ENCODE assay signal across 11 cellular contexts in the genomic region with DNA sequence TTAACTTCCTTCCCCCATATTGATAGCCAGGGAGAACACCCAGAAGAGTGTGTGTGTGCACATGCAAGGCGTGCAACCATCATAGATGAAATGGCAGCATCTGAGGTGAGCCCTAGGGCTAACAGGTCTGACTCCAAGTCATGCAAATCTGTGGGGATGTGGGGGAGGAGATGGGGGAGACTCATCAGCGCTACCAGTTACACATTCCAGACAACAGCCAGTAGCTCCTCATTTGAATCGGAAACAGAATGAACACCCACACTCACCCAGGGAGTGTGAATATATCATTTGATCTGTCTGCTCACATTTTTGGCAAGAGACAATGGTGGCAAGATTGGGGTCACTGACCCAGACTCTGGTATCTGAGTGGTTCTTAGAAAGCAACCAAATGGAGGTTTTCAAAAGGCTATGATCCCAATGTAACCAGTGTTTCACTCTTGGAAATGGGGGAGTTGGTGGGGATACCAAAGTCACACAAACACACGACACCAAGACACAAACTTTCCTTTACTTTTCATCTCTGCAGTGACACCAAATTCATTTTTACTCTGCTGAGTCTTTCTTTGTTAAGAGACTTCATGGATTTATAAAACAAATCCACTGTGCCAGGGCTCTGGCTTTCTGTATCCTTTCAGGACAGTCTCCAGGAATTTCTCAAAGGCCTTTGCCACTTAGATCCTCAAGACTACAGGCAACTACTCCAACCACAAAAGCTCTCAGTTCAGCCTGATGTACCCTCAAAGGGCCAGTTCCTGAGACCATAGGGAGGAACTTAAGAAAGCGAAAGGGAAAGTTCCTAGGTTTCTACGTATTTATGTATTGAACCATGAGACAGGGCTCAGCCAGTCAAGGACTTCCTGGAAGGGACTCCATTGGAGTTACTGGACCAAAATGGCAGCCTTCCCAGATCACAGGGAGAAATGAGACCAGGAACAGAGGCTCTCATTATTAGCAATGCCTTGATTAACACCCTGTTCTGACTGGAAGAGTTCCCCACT. TPM values are rescaled to one million over a fixed set of nuclear protein-coding genes. Genes with fewer than 3 reads are reported as not detected.
DNase-seq lines count a peak whose midpoint lies in the region; ATAC-seq, FAIRE-seq and TF ChIP-seq lines count a peak whose summit lies in the region.
"Had no signal": no experiment of that assay in that cellular context is flagged by ENCODE, and none has a peak within 500 bp of the region (broad histone marks: within the 10 kb centered on the region; RNA-seq: fewer than 3 reads in every experiment).

No MANE protein-coding gene starts in this region.

- no peaks in the 10 kb centered on the region for H3K9me1 ChIP-seq in keratinocyte (ENCODE audit: control insufficient read depth, extremely low read depth, insufficient read depth, low read length)

- H3K27ac Mint-ChIP-seq in CD14-positive monocyte (peak overlapping the region in 6 of 7 donors; percentile 50 to 83 (median 71)), T-cell (no peak overlapping the region)
- H3K27ac Mint-ChIP-seq: CD8-positive, alpha-beta memory T cell had no signal

- H3K4me1 Mint-ChIP-seq in CD14-positive monocyte (peaks cover 37% of the 10 kb centered on the region), T-cell (peaks cover 17 to 25% (median 19%) of the 10 kb centered on the region in 3 donors)

- CTCF ChIA-PET in T-cell (lab: Charles Lee) = no interaction called here

- TF ChIP-seq CTCF in CD14-positive monocyte (IDR thresholded peaks at IDR 0.05) (no peak), keratinocyte (optimal IDR thresholded peaks at IDR 0.05 in 1 of 3, IDR thresholded peaks at IDR 0.05 in 1 of 3, conservative IDR thresholded peaks at IDR 0.05 in 1 of 3; ENCODE audit: extremely low read depth in 1 of 3, insufficient read depth in 2 of 3, low read length in 3 of 3) (no peak)

- H3K27me3 ChIP-seq in keratinocyte (ENCODE audit: control insufficient read depth, extremely low read depth, insufficient read depth, low read length) = no peaks in the 10 kb centered on the region

- ATAC-seq in GM21447 (IDR thresholded peaks at IDR 0.05; ENCODE audit: unreplicated experiment) = peak; percentile 58
- no peak for ATAC-seq in T-cell (replicated peaks in 1 of 4)
- ATAC-seq: naive thymus-derived CD8-positive, alpha-beta T cell had no signal

- H3K4me3 Mint-ChIP-seq in CD14-positive monocyte (peak overlapping the region; percentile 53 to 63), T-cell (peak overlapping the region; percentile 9 to 42 (median 31))

- H3K4me2 ChIP-seq in keratinocyte (ENCODE audit: control insufficient read depth, extremely low read depth, insufficient read depth, low read depth, low read length) = peak overlapping the region; percentile 84

- H3K9ac ChIP-seq in keratinocyte (ENCODE audit: control insufficient read depth, extremely low read depth, insufficient read depth, low read length) = peak overlapping the region; percentile 94

- peak overlapping the region; percentile 92 for H3K27ac ChIP-seq in keratinocyte (ENCODE audit: control insufficient read depth, insufficient read depth, low read length)

- H3K9me3 ChIP-seq in keratinocyte (ENCODE audit: control insufficient read depth, low read depth, low read length) = no peaks in the 10 kb centered on the region

- peaks cover 5% of the 10 kb centered on the region for H4K20me1 ChIP-seq in keratinocyte (ENCODE audit: control insufficient read depth, extremely low read depth, insufficient read depth, low read length)

- DNase-seq in CD14-positive monocyte (ENCODE audit: low spot score) (no peak), T-cell (no peak), keratinocyte (ENCODE audit: low read depth, low spot score) (no peak), iPS-NIHi7 (ENCODE audit: extremely low spot score) (no peak), NCI-H1105 (lab: John Stamatoyannopoulos, UW) (no peak)
- DNase-seq in stimulated activated CD4-positive, alpha-beta T cell treated with anti-CD3 and anti-CD28 coated beads, Interleukin-12 subunit alpha, Interleukin-12 subunit beta, amount 100 ng/mL, for 4 hours = no peak
- DNase-seq in stimulated activated CD4-positive, alpha-beta T cell treated with anti-CD3 and anti-CD28 coated beads, Interleukin-2, amount 100 ng/mL, for 48 hours = no peak
- DNase-seq: CD8-positive, alpha-beta memory T cell; effector memory CD4-positive, alpha-beta T cell; naive thymus-derived CD8-positive, alpha-beta T cell had no signal

- H3K36me3 Mint-ChIP-seq in CD14-positive monocyte (peaks cover 5 to 9% of the 10 kb centered on the region in 2 donors), T-cell (no peaks in the 10 kb centered on the region)

- peaks cover 54% of the 10 kb centered on the region for H3K4me1 ChIP-seq in keratinocyte (ENCODE audit: control insufficient read depth, extremely low read depth, insufficient read depth, low read length)

- H3K9me3 Mint-ChIP-seq in CD14-positive monocyte (peaks cover 0 to 11% (median 7%) of the 10 kb centered on the region in 7 donors), T-cell (no peaks in the 10 kb centered on the region)
- H3K9me3 Mint-ChIP-seq: CD8-positive, alpha-beta memory T cell had no signal

- H3K36me3 ChIP-seq in keratinocyte (ENCODE audit: control insufficient read depth in 2 of 2, extremely low read depth in 1 of 2, insufficient read depth in 2 of 2, low read length in 2 of 2) = peaks cover 3 to 16% of the 10 kb centered on the region in 2 experiments

- dilution Hi-C loops in keratinocyte (cut with MboI; ENCODE audit: extremely low pct_ligation_motif_present, low sequenced_read_pairs) = no loop called here

- no peak overlapping the region for H2AFZ ChIP-seq in keratinocyte (ENCODE audit: control insufficient read depth, low read length)

- POLR2A ChIA-PET in T-cell (lab: Charles Lee) = no interaction called here

- H3K27me3 Mint-ChIP-seq in CD14-positive monocyte (ENCODE audit: low read depth in 3 of 3) = peaks cover 39 to 42% (median 41%) of the 10 kb centered on the region in 3 donors
- H3K27me3 Mint-ChIP-seq in T-cell = peaks cover 37 to 67% of the 10 kb centered on the region in 2 donors

- intact Hi-C loops in CD14-positive monocyte (cut with micrococcal nuclease) = loop anchor here in 1 of 2 donors (10.0 kb wide), 1 partner anchor 61 kb away; no protein-coding TSS in a partner anchor

- peaks cover 69% of the 10 kb centered on the region for H3K79me2 ChIP-seq in keratinocyte (ENCODE audit: control insufficient read depth, insufficient read depth, low read length)

- peak; percentile 89 for FAIRE-seq in keratinocyte (lab: Jason Lieb, UNC)

- peak overlapping the region; percentile 83 to 91 (median 88) for H3K4me3 ChIP-seq in keratinocyte (ENCODE audit: control insufficient read depth in 2 of 3, extremely low read depth in 1 of 3, insufficient read depth in 2 of 3, low read depth in 1 of 3, low read length in 3 of 3)

RNA-seq across cellular contexts. Expression of a gene that starts 2.2 kb away (rescaled TPM):
- polyA plus RNA-seq in CD14-positive monocyte (1 to 10 TPM in 1 of 2 donors, under 1 TPM in 1; 0.42 to 1.3 TPM), keratinocyte (71.0 to 171 TPM (median 85.8 TPM) in 3 replicates)
- 1 to 10 TPM in 1 of 5 donors, under 1 TPM in 4; 0.36 to 1.7 (median 0.55) TPM for total RNA-seq in T-cell
- 25.6 TPM for polyA plus RNA-seq in keratinocyte (2011; ENCODE audit: low read depth)
- 94.9 and 114 TPM in 2 replicates for polyA plus RNA-seq in keratinocyte (2011; cell fraction: cytosol; rRNA removed)
- polyA plus RNA-seq in keratinocyte (2011; cell fraction: nucleus; rRNA removed) = 289 and 310 TPM in 2 replicates
- 62.4 and 123 TPM in 2 replicates for polyA plus RNA-seq in keratinocyte (2012; ENCODE audit: low replicate concordance)
- 124 to 419 TPM (median 165 TPM) in 3 replicates for polyA minus RNA-seq in keratinocyte
- 129 TPM for polyA minus RNA-seq in keratinocyte (2011; cell fraction: cytosol; rRNA and poly(A)+ RNA removed)
- 264 and 415 TPM in 2 replicates for polyA minus RNA-seq in keratinocyte (2011; cell fraction: nucleus; rRNA and poly(A)+ RNA removed)
- total RNA-seq: naive thymus-derived CD8-positive, alpha-beta T cell had no signal
- polyA plus RNA-seq: CD8-positive, alpha-beta memory T cell had no signal

Comparison
In these comparisons a context has a peak if more than half of its experiments do, and no peak if none do; other contexts are left out.
1. H3K27ac Mint-ChIP-seq: peak in CD14-positive monocyte (6 of 7); none in T-cell (0 of 2).
2. RNA of a gene that starts 2.2 kb away (polyA plus RNA-seq): 25.6 to 310 TPM in keratinocyte; 0.42 to 1.3 TPM in CD14-positive monocyte; every median in the first group is over 10 times any median in the second.